1 cellular context compared by ENCODE assay signal in genomic region chr17:78351449-78352006, GRCh38.
A peak's percentile ranks its signal among the peaks of the same experiment; 100 is the strongest.
TF ChIP-seq lines count a peak whose summit lies in the region.

No MANE protein-coding gene starts in this region.

TF ChIP-seq in HepG2, 621 proteins besides CTCF, POLR2A, EP300 and RAD21 (continued from another document and continues in another):
- TF ChIP-seq ZNF280D (CRISPR knock-in tag; IDR thresholded peaks at IDR 0.05) (no peak), NFKB2 (CRISPR knock-in tag; IDR thresholded peaks at IDR 0.05; ENCODE audit: borderline replicate concordance) (0 out of 2 replicates have a peak, but pooled peaks have one; percentile 43), NPAS2 (CRISPR knock-in tag; IDR thresholded peaks at IDR 0.05; ENCODE audit: borderline replicate concordance) (no peak), POLR2AphosphoS5 (IDR thresholded peaks at IDR 0.05; ENCODE audit: low read depth, low read length) (no peak), NFYC (CRISPR knock-in tag; IDR thresholded peaks at IDR 0.05) (no peak), KDM6A (CRISPR knock-in tag; IDR thresholded peaks at IDR 0.05; ENCODE audit: low read depth) (0 out of 2 replicates have a peak, but pooled peaks have one; percentile 67), ZFX (CRISPR knock-in tag; IDR thresholded peaks at IDR 0.05; ENCODE audit: low read depth) (no peak), NR2C2 (CRISPR knock-in tag; IDR thresholded peaks at IDR 0.05; ENCODE audit: borderline replicate concordance) (0 out of 2 replicates have a peak, but pooled peaks have one; percentile 13), HNRNPUL1 (IDR thresholded peaks at IDR 0.05; ENCODE audit: low read depth, low read length) (no peak), LCORL (IDR thresholded peaks at IDR 0.05) (no peak), LCORL (CRISPR knock-in tag; IDR thresholded peaks at IDR 0.05) (0 out of 2 replicates have a peak, but pooled peaks have one; percentile 26), ZNF605 (CRISPR knock-in tag; IDR thresholded peaks at IDR 0.05) (no peak), ZZZ3 (CRISPR knock-in tag; IDR thresholded peaks at IDR 0.05; ENCODE audit: borderline replicate concordance) (no peak), ZBTB2 (CRISPR knock-in tag; IDR thresholded peaks at IDR 0.05; ENCODE audit: low read depth) (no peak), CBX1 (IDR thresholded peaks at IDR 0.05; ENCODE audit: low read depth) (no peak), ZNF790 (CRISPR knock-in tag; IDR thresholded peaks at IDR 0.05; ENCODE audit: borderline replicate concordance) (no peak), SNAPC2 (CRISPR knock-in tag; IDR thresholded peaks at IDR 0.05) (no peak), KLF16 (CRISPR knock-in tag; IDR thresholded peaks at IDR 0.05) (peak in 1 of 2 experiments; percentile 16; a peak in 1 of 4 replicates), ZNF629 (CRISPR knock-in tag; conservative IDR thresholded peaks at IDR 0.05) (no peak), ZNF746 (CRISPR knock-in tag; IDR thresholded peaks at IDR 0.05) (no peak), KLF13 (CRISPR knock-in tag; IDR thresholded peaks at IDR 0.05) (no peak), CHCHD3 (CRISPR knock-in tag; IDR thresholded peaks at IDR 0.05) (no peak), SNAI1 (CRISPR knock-in tag; IDR thresholded peaks at IDR 0.05; ENCODE audit: borderline replicate concordance) (no peak), NFIC (IDR thresholded peaks at IDR 0.05; ENCODE audit: low read length) (no peak), ZSCAN30 (CRISPR knock-in tag; IDR thresholded peaks at IDR 0.05) (no peak), ZNF883 (CRISPR knock-in tag; IDR thresholded peaks at IDR 0.05; ENCODE audit: not compliant biosample characterization) (peak; percentile 75), NCOA1 (CRISPR knock-in tag; IDR thresholded peaks at IDR 0.05) (no peak), TARDBP (CRISPR knock-in tag; IDR thresholded peaks at IDR 0.05) (no peak), ZNF703 (CRISPR knock-in tag; IDR thresholded peaks at IDR 0.05; ENCODE audit: borderline replicate concordance) (no peak), GPBP1L1 (CRISPR knock-in tag; IDR thresholded peaks at IDR 0.05) (no peak), NR3C1 (CRISPR knock-in tag; IDR thresholded peaks at IDR 0.05) (no peak), ZNF891 (CRISPR knock-in tag; IDR thresholded peaks at IDR 0.05) (no peak)
- TF ChIP-seq, protein P1, sequence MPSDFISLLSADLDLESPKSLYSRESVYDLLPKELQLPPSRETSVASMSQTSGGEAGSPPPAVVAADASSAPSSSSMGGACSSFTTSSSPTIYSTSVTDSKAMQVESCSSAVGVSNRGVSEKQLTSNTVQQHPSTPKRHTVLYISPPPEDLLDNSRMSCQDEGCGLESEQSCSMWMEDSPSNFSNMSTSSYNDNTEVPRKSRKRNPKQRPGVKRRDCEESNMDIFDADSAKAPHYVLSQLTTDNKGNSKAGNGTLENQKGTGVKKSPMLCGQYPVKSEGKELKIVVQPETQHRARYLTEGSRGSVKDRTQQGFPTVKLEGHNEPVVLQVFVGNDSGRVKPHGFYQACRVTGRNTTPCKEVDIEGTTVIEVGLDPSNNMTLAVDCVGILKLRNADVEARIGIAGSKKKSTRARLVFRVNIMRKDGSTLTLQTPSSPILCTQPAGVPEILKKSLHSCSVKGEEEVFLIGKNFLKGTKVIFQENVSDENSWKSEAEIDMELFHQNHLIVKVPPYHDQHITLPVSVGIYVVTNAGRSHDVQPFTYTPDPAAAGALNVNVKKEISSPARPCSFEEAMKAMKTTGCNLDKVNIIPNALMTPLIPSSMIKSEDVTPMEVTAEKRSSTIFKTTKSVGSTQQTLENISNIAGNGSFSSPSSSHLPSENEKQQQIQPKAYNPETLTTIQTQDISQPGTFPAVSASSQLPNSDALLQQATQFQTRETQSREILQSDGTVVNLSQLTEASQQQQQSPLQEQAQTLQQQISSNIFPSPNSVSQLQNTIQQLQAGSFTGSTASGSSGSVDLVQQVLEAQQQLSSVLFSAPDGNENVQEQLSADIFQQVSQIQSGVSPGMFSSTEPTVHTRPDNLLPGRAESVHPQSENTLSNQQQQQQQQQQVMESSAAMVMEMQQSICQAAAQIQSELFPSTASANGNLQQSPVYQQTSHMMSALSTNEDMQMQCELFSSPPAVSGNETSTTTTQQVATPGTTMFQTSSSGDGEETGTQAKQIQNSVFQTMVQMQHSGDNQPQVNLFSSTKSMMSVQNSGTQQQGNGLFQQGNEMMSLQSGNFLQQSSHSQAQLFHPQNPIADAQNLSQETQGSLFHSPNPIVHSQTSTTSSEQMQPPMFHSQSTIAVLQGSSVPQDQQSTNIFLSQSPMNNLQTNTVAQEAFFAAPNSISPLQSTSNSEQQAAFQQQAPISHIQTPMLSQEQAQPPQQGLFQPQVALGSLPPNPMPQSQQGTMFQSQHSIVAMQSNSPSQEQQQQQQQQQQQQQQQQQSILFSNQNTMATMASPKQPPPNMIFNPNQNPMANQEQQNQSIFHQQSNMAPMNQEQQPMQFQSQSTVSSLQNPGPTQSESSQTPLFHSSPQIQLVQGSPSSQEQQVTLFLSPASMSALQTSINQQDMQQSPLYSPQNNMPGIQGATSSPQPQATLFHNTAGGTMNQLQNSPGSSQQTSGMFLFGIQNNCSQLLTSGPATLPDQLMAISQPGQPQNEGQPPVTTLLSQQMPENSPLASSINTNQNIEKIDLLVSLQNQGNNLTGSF (CRISPR knock-in tag; IDR thresholded peaks at IDR 0.05) = no peak
- TF ChIP-seq, protein P2, sequence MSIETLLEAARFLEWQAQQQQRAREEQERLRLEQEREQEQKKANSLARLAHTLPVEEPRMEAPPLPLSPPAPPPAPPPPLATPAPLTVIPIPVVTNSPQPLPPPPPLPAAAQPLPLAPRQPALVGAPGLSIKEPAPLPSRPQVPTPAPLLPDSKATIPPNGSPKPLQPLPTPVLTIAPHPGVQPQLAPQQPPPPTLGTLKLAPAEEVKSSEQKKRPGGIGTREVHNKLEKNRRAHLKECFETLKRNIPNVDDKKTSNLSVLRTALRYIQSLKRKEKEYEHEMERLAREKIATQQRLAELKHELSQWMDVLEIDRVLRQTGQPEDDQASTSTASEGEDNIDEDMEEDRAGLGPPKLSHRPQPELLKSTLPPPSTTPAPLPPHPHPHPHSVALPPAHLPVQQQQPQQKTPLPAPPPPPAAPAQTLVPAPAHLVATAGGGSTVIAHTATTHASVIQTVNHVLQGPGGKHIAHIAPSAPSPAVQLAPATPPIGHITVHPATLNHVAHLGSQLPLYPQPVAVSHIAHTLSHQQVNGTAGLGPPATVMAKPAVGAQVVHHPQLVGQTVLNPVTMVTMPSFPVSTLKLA (IDR thresholded peaks at IDR 0.05) = no peak
- TF ChIP-seq, protein P3, sequence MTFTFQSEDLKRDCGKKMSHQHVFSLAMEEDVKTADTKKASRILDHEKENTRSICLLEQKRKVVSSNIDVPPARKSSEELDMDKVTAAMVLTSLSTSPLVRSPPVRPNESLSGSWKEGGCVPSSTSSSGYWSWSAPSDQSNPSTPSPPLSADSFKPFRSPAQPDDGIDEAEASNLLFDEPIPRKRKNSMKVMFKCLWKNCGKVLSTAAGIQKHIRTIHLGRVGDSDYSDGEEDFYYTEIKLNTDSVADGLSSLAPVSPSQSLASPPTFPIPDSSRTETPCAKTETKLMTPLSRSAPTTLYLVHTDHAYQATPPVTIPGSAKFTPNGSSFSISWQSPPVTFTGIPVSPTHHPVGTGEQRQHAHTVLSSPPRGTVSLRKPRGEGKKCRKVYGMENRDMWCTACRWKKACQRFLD (CRISPR knock-in tag; IDR thresholded peaks at IDR 0.05; ENCODE audit: borderline replicate concordance) = no peak
- TF ChIP-seq, protein P4, sequence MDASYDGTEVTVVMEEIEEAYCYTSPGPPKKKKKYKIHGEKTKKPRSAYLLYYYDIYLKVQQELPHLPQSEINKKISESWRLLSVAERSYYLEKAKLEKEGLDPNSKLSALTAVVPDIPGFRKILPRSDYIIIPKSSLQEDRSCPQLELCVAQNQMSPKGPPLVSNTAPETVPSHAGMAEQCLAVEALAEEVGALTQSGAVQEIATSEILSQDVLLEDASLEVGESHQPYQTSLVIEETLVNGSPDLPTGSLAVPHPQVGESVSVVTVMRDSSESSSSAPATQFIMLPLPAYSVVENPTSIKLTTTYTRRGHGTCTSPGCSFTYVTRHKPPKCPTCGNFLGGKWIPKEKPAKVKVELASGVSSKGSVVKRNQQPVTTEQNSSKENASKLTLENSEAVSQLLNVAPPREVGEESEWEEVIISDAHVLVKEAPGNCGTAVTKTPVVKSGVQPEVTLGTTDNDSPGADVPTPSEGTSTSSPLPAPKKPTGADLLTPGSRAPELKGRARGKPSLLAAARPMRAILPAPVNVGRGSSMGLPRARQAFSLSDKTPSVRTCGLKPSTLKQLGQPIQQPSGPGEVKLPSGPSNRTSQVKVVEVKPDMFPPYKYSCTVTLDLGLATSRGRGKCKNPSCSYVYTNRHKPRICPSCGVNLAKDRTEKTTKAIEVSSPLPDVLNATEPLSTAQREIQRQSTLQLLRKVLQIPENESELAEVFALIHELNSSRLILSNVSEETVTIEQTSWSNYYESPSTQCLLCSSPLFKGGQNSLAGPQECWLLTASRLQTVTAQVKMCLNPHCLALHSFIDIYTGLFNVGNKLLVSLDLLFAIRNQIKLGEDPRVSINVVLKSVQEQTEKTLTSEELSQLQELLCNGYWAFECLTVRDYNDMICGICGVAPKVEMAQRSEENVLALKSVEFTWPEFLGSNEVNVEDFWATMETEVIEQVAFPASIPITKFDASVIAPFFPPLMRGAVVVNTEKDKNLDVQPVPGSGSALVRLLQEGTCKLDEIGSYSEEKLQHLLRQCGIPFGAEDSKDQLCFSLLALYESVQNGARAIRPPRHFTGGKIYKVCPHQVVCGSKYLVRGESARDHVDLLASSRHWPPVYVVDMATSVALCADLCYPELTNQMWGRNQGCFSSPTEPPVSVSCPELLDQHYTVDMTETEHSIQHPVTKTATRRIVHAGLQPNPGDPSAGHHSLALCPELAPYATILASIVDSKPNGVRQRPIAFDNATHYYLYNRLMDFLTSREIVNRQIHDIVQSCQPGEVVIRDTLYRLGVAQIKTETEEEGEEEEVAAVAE (CRISPR knock-in tag; IDR thresholded peaks at IDR 0.05; ENCODE audit: borderline replicate concordance) = no peak
- TF ChIP-seq, protein P5, sequence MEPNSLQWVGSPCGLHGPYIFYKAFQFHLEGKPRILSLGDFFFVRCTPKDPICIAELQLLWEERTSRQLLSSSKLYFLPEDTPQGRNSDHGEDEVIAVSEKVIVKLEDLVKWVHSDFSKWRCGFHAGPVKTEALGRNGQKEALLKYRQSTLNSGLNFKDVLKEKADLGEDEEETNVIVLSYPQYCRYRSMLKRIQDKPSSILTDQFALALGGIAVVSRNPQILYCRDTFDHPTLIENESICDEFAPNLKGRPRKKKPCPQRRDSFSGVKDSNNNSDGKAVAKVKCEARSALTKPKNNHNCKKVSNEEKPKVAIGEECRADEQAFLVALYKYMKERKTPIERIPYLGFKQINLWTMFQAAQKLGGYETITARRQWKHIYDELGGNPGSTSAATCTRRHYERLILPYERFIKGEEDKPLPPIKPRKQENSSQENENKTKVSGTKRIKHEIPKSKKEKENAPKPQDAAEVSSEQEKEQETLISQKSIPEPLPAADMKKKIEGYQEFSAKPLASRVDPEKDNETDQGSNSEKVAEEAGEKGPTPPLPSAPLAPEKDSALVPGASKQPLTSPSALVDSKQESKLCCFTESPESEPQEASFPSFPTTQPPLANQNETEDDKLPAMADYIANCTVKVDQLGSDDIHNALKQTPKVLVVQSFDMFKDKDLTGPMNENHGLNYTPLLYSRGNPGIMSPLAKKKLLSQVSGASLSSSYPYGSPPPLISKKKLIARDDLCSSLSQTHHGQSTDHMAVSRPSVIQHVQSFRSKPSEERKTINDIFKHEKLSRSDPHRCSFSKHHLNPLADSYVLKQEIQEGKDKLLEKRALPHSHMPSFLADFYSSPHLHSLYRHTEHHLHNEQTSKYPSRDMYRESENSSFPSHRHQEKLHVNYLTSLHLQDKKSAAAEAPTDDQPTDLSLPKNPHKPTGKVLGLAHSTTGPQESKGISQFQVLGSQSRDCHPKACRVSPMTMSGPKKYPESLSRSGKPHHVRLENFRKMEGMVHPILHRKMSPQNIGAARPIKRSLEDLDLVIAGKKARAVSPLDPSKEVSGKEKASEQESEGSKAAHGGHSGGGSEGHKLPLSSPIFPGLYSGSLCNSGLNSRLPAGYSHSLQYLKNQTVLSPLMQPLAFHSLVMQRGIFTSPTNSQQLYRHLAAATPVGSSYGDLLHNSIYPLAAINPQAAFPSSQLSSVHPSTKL (CRISPR knock-in tag; IDR thresholded peaks at IDR 0.05) = peak; percentile 81
